ENCODE assay signal across 2 cellular contexts in the genomic region with DNA sequence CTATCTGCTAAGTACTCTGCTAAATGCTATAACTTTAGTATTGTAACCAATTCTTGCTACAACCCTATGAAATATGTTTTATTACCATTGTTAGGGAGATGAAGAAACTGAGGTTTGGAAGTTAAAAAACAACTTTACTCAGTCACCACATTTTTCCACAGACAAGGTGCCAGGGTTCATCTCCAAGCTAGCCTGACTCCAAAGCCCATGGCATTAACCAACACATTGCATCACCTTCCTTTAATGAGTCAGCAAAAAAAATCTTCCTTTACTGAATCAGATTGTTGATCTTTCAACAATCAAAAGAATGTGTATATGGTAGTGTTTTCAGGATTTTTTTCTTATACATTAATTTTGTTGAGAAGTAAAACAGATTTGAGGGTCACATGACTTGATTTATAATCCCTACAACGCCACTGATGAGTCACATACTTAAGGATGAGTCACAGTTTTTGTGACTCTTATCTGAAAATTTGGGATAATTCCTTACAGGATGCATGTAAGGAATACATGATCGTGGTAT.
TF ChIP-seq lines count a peak whose summit lies in the region.

No MANE protein-coding gene starts in this region.

TF ChIP-seq in IMR-90, 13 proteins besides CTCF, POLR2A, EP300 and RAD21:
- TF ChIP-seq, protein P1, sequence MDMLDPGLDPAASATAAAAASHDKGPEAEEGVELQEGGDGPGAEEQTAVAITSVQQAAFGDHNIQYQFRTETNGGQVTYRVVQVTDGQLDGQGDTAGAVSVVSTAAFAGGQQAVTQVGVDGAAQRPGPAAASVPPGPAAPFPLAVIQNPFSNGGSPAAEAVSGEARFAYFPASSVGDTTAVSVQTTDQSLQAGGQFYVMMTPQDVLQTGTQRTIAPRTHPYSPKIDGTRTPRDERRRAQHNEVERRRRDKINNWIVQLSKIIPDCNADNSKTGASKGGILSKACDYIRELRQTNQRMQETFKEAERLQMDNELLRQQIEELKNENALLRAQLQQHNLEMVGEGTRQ (IDR thresholded peaks at IDR 0.05; ENCODE audit: low read depth, low read length), result peak; percentile 77
- TF ChIP-seq MAZ (IDR thresholded peaks at IDR 0.05; ENCODE audit: borderline replicate concordance, low read depth, low read length) (no peak), RFX5 (IDR thresholded peaks at IDR 0.05; ENCODE audit: low read depth, low read length) (no peak), SMC3 (IDR thresholded peaks at IDR 0.05; ENCODE audit: low read depth, low read length) (no peak), MXI1 (IDR thresholded peaks at IDR 0.05; ENCODE audit: borderline replicate concordance, low read depth, low read length) (no peak), CEBPB (IDR thresholded peaks at IDR 0.05; ENCODE audit: low read depth, low read length) (peak; percentile 96), CHD1 (IDR thresholded peaks at IDR 0.05; ENCODE audit: low read depth, low read length) (no peak), BHLHE40 (IDR thresholded peaks at IDR 0.05; ENCODE audit: low read depth, low read length) (peak; percentile 73; the same call in 1 of the 2 replicates), NFE2L2 (IDR thresholded peaks at IDR 0.05; ENCODE audit: low read depth, low read length) (peak; percentile 94), FOS (IDR thresholded peaks at IDR 0.05; ENCODE audit: low read depth, low read length) (peak; percentile 96), RCOR1 (IDR thresholded peaks at IDR 0.05; ENCODE audit: insufficient replicate concordance, low read length) (no peak), MAFK (IDR thresholded peaks at IDR 0.05; ENCODE audit: low read depth, low read length) (peak; percentile 98)
- TF ChIP-seq, protein P2, sequence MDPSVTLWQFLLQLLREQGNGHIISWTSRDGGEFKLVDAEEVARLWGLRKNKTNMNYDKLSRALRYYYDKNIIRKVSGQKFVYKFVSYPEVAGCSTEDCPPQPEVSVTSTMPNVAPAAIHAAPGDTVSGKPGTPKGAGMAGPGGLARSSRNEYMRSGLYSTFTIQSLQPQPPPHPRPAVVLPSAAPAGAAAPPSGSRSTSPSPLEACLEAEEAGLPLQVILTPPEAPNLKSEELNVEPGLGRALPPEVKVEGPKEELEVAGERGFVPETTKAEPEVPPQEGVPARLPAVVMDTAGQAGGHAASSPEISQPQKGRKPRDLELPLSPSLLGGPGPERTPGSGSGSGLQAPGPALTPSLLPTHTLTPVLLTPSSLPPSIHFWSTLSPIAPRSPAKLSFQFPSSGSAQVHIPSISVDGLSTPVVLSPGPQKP (IDR thresholded peaks at IDR 0.05; ENCODE audit: borderline replicate concordance, low read depth, low read length), result no peak

TF ChIP-seq in K562, 482 proteins besides CTCF, POLR2A, EP300 and RAD21 (continues in another document):
- TF ChIP-seq GTF2F1 (IDR thresholded peaks at IDR 0.05; ENCODE audit: low read depth, low read length) (no peak), ZKSCAN3 (CRISPR knock-in tag; IDR thresholded peaks at IDR 0.05) (no peak), IRF2 (CRISPR knock-in tag; IDR thresholded peaks at IDR 0.05) (no peak), ZNF830 (CRISPR knock-in tag; IDR thresholded peaks at IDR 0.05) (no peak), ARID4B (CRISPR knock-in tag; IDR thresholded peaks at IDR 0.05) (no peak), ZNF165 (CRISPR knock-in tag; IDR thresholded peaks at IDR 0.05; ENCODE audit: borderline replicate concordance) (no peak), CHCHD3 (CRISPR knock-in tag; IDR thresholded peaks at IDR 0.05) (no peak), MEIS2 (IDR thresholded peaks at IDR 0.05; ENCODE audit: partially characterized antibody) (peak; percentile 91), CBFA2T2 (conservative IDR thresholded peaks at IDR 0.05) (peak; percentile 56), GABPB1 (CRISPR knock-in tag; IDR thresholded peaks at IDR 0.05) (no peak), ESRRB (CRISPR knock-in tag; IDR thresholded peaks at IDR 0.05; ENCODE audit: borderline replicate concordance) (no peak), PHTF2 (CRISPR knock-in tag; IDR thresholded peaks at IDR 0.05) (no peak), CCNT2 (IDR thresholded peaks at IDR 0.05; ENCODE audit: borderline replicate concordance, extremely low read depth, insufficient read length, low read depth, low read length) (no peak), ZNF277 (CRISPR knock-in tag; IDR thresholded peaks at IDR 0.05; ENCODE audit: borderline replicate concordance) (no peak), ZNF764 (CRISPR knock-in tag; IDR thresholded peaks at IDR 0.05; ENCODE audit: low read depth) (no peak), SIRT6 (IDR thresholded peaks at IDR 0.05; ENCODE audit: low read depth, low read length) (no peak), FOS (IDR thresholded peaks at IDR 0.05; ENCODE audit: extremely low read depth, insufficient read length) (peak; percentile 68), ZNF253 (CRISPR knock-in tag; conservative IDR thresholded peaks at IDR 0.05) (no peak), RBFOX2 (IDR thresholded peaks at IDR 0.05; ENCODE audit: low read depth, low read length) (no peak), NR4A1 (CRISPR knock-in tag; IDR thresholded peaks at IDR 0.05) (no peak), NR4A1 (tag; IDR thresholded peaks at IDR 0.05) (peak; percentile 89), MIER1 (IDR thresholded peaks at IDR 0.05; ENCODE audit: low read depth) (no peak), ZNF408 (CRISPR knock-in tag; IDR thresholded peaks at IDR 0.05; ENCODE audit: low read depth) (no peak), TAF15 (IDR thresholded peaks at IDR 0.05; ENCODE audit: low read depth, low read length) (no peak), LARP7 (IDR thresholded peaks at IDR 0.05) (no peak), ETV6 (IDR thresholded peaks at IDR 0.05; ENCODE audit: borderline replicate concordance in 1 of 2, low read depth in 2 of 2, low read length in 1 of 2) (no peak), ETV6 (CRISPR knock-in tag; IDR thresholded peaks at IDR 0.05; ENCODE audit: borderline replicate concordance) (no peak), POLR2AphosphoS2 (IDR thresholded peaks at IDR 0.05; ENCODE audit: low read length) (no peak), KHSRP (IDR thresholded peaks at IDR 0.05) (no peak), ZBTB8A (IDR thresholded peaks at IDR 0.05; ENCODE audit: partially characterized antibody) (no peak), GATAD2B (IDR thresholded peaks at IDR 0.05; ENCODE audit: borderline replicate concordance) (peak; percentile 79; the same call in 1 of the 2 replicates), CBX1 (IDR thresholded peaks at IDR 0.05; ENCODE audit: low read depth) (no peak), MEF2D (tag; conservative IDR thresholded peaks at IDR 0.05; ENCODE audit: low read depth) (peak; percentile 71; the same call in 1 of the 2 replicates), ZNF23 (CRISPR knock-in tag; IDR thresholded peaks at IDR 0.05) (0 out of 2 replicates have a peak, but pooled peaks have one; percentile 8), ETS2 (tag; IDR thresholded peaks at IDR 0.05; ENCODE audit: borderline replicate concordance, poor library complexity, severe bottlenecking) (no peak), YBX1 (IDR thresholded peaks at IDR 0.05) (no peak)
- TF ChIP-seq, protein P3, sequence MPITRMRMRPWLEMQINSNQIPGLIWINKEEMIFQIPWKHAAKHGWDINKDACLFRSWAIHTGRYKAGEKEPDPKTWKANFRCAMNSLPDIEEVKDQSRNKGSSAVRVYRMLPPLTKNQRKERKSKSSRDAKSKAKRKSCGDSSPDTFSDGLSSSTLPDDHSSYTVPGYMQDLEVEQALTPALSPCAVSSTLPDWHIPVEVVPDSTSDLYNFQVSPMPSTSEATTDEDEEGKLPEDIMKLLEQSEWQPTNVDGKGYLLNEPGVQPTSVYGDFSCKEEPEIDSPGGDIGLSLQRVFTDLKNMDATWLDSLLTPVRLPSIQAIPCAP (CRISPR knock-in tag; IDR thresholded peaks at IDR 0.05; ENCODE audit: borderline replicate concordance), result no peak
- TF ChIP-seq, protein P4, sequence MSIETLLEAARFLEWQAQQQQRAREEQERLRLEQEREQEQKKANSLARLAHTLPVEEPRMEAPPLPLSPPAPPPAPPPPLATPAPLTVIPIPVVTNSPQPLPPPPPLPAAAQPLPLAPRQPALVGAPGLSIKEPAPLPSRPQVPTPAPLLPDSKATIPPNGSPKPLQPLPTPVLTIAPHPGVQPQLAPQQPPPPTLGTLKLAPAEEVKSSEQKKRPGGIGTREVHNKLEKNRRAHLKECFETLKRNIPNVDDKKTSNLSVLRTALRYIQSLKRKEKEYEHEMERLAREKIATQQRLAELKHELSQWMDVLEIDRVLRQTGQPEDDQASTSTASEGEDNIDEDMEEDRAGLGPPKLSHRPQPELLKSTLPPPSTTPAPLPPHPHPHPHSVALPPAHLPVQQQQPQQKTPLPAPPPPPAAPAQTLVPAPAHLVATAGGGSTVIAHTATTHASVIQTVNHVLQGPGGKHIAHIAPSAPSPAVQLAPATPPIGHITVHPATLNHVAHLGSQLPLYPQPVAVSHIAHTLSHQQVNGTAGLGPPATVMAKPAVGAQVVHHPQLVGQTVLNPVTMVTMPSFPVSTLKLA (conservative IDR thresholded peaks at IDR 0.05), result peak; percentile 29 to 61; a peak in 2 of 4 replicates
- TF ChIP-seq, protein P5, sequence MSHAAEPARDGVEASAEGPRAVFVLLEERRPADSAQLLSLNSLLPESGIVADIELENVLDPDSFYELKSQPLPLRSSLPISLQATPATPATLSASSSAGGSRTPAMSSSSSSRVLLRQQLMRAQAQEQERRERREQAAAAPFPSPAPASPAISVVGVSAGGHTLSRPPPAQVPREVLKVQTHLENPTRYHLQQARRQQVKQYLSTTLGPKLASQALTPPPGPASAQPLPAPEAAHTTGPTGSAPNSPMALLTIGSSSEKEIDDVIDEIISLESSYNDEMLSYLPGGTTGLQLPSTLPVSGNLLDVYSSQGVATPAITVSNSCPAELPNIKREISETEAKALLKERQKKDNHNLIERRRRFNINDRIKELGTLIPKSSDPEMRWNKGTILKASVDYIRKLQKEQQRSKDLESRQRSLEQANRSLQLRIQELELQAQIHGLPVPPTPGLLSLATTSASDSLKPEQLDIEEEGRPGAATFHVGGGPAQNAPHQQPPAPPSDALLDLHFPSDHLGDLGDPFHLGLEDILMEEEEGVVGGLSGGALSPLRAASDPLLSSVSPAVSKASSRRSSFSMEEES (CRISPR knock-in tag; IDR thresholded peaks at IDR 0.05), result peak; percentile 97
- TF ChIP-seq, protein P6, sequence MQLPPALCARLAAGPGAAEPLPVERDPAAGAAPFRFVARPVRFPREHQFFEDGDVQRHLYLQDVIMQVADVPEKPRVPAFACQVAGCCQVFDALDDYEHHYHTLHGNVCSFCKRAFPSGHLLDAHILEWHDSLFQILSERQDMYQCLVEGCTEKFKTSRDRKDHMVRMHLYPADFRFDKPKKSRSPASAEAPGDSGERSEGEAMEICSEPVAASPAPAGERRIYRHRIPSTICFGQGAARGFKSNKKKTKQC (CRISPR knock-in tag; IDR thresholded peaks at IDR 0.05), result no peak
- TF ChIP-seq, protein P7, sequence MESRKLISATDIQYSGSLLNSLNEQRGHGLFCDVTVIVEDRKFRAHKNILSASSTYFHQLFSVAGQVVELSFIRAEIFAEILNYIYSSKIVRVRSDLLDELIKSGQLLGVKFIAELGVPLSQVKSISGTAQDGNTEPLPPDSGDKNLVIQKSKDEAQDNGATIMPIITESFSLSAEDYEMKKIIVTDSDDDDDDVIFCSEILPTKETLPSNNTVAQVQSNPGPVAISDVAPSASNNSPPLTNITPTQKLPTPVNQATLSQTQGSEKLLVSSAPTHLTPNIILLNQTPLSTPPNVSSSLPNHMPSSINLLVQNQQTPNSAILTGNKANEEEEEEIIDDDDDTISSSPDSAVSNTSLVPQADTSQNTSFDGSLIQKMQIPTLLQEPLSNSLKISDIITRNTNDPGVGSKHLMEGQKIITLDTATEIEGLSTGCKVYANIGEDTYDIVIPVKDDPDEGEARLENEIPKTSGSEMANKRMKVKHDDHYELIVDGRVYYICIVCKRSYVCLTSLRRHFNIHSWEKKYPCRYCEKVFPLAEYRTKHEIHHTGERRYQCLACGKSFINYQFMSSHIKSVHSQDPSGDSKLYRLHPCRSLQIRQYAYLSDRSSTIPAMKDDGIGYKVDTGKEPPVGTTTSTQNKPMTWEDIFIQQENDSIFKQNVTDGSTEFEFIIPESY (CRISPR knock-in tag; IDR thresholded peaks at IDR 0.05), result no peak
- TF ChIP-seq, protein P8, sequence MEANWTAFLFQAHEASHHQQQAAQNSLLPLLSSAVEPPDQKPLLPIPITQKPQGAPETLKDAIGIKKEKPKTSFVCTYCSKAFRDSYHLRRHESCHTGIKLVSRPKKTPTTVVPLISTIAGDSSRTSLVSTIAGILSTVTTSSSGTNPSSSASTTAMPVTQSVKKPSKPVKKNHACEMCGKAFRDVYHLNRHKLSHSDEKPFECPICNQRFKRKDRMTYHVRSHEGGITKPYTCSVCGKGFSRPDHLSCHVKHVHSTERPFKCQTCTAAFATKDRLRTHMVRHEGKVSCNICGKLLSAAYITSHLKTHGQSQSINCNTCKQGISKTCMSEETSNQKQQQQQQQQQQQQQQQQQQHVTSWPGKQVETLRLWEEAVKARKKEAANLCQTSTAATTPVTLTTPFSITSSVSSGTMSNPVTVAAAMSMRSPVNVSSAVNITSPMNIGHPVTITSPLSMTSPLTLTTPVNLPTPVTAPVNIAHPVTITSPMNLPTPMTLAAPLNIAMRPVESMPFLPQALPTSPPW (CRISPR knock-in tag; IDR thresholded peaks at IDR 0.05), result no peak
